Comparison of ENCODE assay signal across 21 cellular contexts in genomic region chr2:216379955-216380354, GRCh38. TPM values are rescaled to one million over a fixed set of nuclear protein-coding genes. Genes with fewer than 3 reads are reported as not detected.
"Had no signal": no experiment of that assay in that cellular context is flagged by ENCODE, and none has a peak within 500 bp of the region (broad histone marks: within the 10 kb centered on the region; RNA-seq: fewer than 3 reads in every experiment).

No MANE protein-coding gene starts in this region.

- DNase-seq: activated CD4-positive, alpha-beta memory T cell treated with anti-CD3 and anti-CD28 coated beads for 36 hours; activated CD4-positive, alpha-beta T cell treated with anti-CD3 and anti-CD28 coated beads for 48 hours; activated gamma-delta T cell; activated naive CD4-positive, alpha-beta T cell treated with anti-CD3 and anti-CD28 coated beads, Interleukin-2, amount 50 U/mL, for 16 hours; activated naive CD8-positive, alpha-beta T cell treated with anti-CD3 and anti-CD28 coated beads, Interleukin-2, amount 50 U/mL, for 24 hours; cerebellar nuclear complex; head of caudate nucleus; hypothalamus; left cardiac atrium; nucleus accumbens; right lobe of liver; stimulated activated CD4-positive, alpha-beta T cell treated with anti-CD3 and anti-CD28 coated beads, Interleukin-2, amount 100 ng/mL, for 24 hours; stimulated activated naive CD8-positive, alpha-beta T cell treated with anti-CD3 and anti-CD28 coated beads, Interleukin-15, amount 100 ng/mL, for 72 hours; tibial artery had no signal

- H3K27ac ChIP-seq: coronary artery, esophagus muscularis mucosa, right lobe of liver, skin epidermis, tibial artery had no signal

- ATAC-seq: activated naive CD8-positive, alpha-beta T cell treated with anti-CD3 and anti-CD28 coated beads, Interleukin-2, amount 50 U/mL, for 24 hours; left cardiac atrium; right lobe of liver; stimulated activated effector memory CD8-positive, alpha-beta T cell treated with anti-CD3 and anti-CD28 coated beads, Interleukin-12 subunit alpha, Interleukin-12 subunit beta, amount 100 ng/mL, for 72 hours; stimulated activated naive CD8-positive, alpha-beta T cell treated with anti-CD3 and anti-CD28 coated beads, Interleukin-15, amount 100 ng/mL, for 72 hours had no signal

- H3K27me3 ChIP-seq: right lobe of liver, tibial artery had no signal

- H3K4me3 ChIP-seq: coronary artery, esophagus muscularis mucosa, right lobe of liver, skin epidermis, tibial artery had no signal

- H3K36me3 ChIP-seq: esophagus muscularis mucosa, right lobe of liver, tibial artery had no signal

- H3K4me1 ChIP-seq: esophagus muscularis mucosa, right lobe of liver, tibial artery had no signal

- H3K9me3 ChIP-seq: esophagus muscularis mucosa, right lobe of liver, tibial artery had no signal

- FAIRE-seq: frontal cortex, islet of Langerhans had no signal

RNA-seq across cellular contexts. Expression of gene MARCHF4, which starts 7.7 kb away (rescaled TPM):
- polyA plus RNA-seq: liver had no signal
